8 cellular contexts compared by ENCODE assay signal in genomic region chr15:62071711-62072308, GRCh38. TPM values are rescaled to one million over a fixed set of nuclear protein-coding genes. Genes with fewer than 3 reads are reported as not detected.
DNase-seq lines count a peak whose midpoint lies in the region; ATAC-seq and TF ChIP-seq lines count a peak whose summit lies in the region.

No MANE protein-coding gene starts in this region.

- peak; percentile 35 for TF ChIP-seq CTCF in Calu3 (IDR thresholded peaks at IDR 0.05; ENCODE audit: unreplicated experiment)
- peak; percentile 58 for TF ChIP-seq CTCF in SU-DHL-6 (IDR thresholded peaks at IDR 0.05; ENCODE audit: insufficient read depth, low read length, poor library complexity, severe bottlenecking)
- peak; percentile 48 to 77 (median 68) for TF ChIP-seq CTCF in transverse colon (IDR thresholded peaks at IDR 0.05)

- H3K27ac ChIP-seq in SU-DHL-6 (ENCODE audit: low read depth, low read length) (no peak overlapping the region), transverse colon (no peak overlapping the region)

- H3K36me3 Mint-ChIP-seq in Calu3 (ENCODE audit: insufficient read depth, unreplicated experiment) = peaks cover 27% of the 10 kb centered on the region

- TF ChIP-seq POLR2A in transverse colon (IDR thresholded peaks at IDR 0.05) = no peak

- no peak for TF ChIP-seq EP300 in transverse colon (IDR thresholded peaks at IDR 0.05; ENCODE audit: low read depth)

- no peak overlapping the region for H3K27ac Mint-ChIP-seq in Calu3 (ENCODE audit: unreplicated experiment)

- H3K4me1 ChIP-seq in transverse colon = peaks cover 0 to 19% (median 14%) of the 10 kb centered on the region in 4 donors

- H4K20me1 ChIP-seq in SU-DHL-6 (ENCODE audit: low read depth, low read length) = no peaks in the 10 kb centered on the region

- ATAC-seq in HG03342 (IDR thresholded peaks at IDR 0.05; ENCODE audit: unreplicated experiment) = no peak

- H3K27me3 Mint-ChIP-seq in Calu3 (ENCODE audit: unreplicated experiment) = no peaks in the 10 kb centered on the region

- intact Hi-C loops in Calu3 (cut with micrococcal nuclease; ENCODE audit: unreplicated experiment) (loop anchor here (2.0 to 5.0 kb wide), 3 partner anchors 71 to 193 kb away; no protein-coding TSS in a partner anchor), transverse colon (cut with DNase I; ENCODE audit: low total_unique reads) (loop anchor here (10.0 kb wide), 1 partner anchor 233 kb away; no protein-coding TSS in a partner anchor)

- H3K9me2 ChIP-seq in SU-DHL-6 (replicated peaks; ENCODE audit: insufficient read depth, low read length) = no peaks in the 10 kb centered on the region

- in situ Hi-C loops in transverse colon (cut with MboI; ENCODE audit: low pct_ligation_motif_present in 1 of 4, low pct_unique_long_range_greater_than_20kb in 1 of 4, low sequenced_read_pairs in 3 of 4) = loop anchor here in 1 of 4 donors (10.0 kb wide), 1 partner anchor 97 kb away; no protein-coding TSS in a partner anchor

- H3K9ac ChIP-seq in SU-DHL-6 (ENCODE audit: low read length) = no peak overlapping the region

- H3K9me3 ChIP-seq in SU-DHL-6 (ENCODE audit: insufficient read depth, low read length) (no peaks in the 10 kb centered on the region), transverse colon (no peaks in the 10 kb centered on the region)

- no peak overlapping the region for H3K4me3 Mint-ChIP-seq in Calu3 (ENCODE audit: low read depth, unreplicated experiment)

- H3K4me2 ChIP-seq in SU-DHL-6 (ENCODE audit: low read depth, low read length, poor library complexity, severe bottlenecking) = no peak overlapping the region

- H3K9me3 Mint-ChIP-seq in Calu3 (ENCODE audit: low read depth, unreplicated experiment) = no peaks in the 10 kb centered on the region

- no peak overlapping the region for H2AFZ ChIP-seq in SU-DHL-6 (ENCODE audit: low read depth, low read length, severe bottlenecking)

- H3K27me3 ChIP-seq in SU-DHL-6 (ENCODE audit: low read length) = no peaks in the 10 kb centered on the region
- H3K27me3 ChIP-seq in transverse colon = peaks cover 10% of the 10 kb centered on the region

- H3K4me1 Mint-ChIP-seq in Calu3 (ENCODE audit: low read depth, unreplicated experiment) = peaks cover 17% of the 10 kb centered on the region

- H3K4me3 ChIP-seq in SU-DHL-6 (ENCODE audit: insufficient read depth, low read length, poor library complexity, severe bottlenecking) (no peak overlapping the region), transverse colon (no peak overlapping the region)

- H3K79me2 ChIP-seq in SU-DHL-6 (ENCODE audit: insufficient read depth, low read length) = no peaks in the 10 kb centered on the region

- no peaks in the 10 kb centered on the region for H3F3A ChIP-seq in SU-DHL-6 (ENCODE audit: insufficient read depth)

- DNase-seq in Calu3 = no peak
- DNase-seq in HuH-7.5 (ENCODE audit: low spot score) = peak; percentile 17
- peak; percentile 33 for DNase-seq in germinal center (ENCODE audit: low spot score)
- no peak for DNase-seq in transverse colon
- DNase-seq in activated CD8-positive, alpha-beta memory T cell treated with anti-CD3 and anti-CD28 coated beads, Interleukin-2, amount 50 U/mL, for 48 hours = no peak
- DNase-seq in stimulated activated CD4-positive, alpha-beta T cell treated with anti-CD3 and anti-CD28 coated beads, Interleukin-2, amount 100 ng/mL, for 48 hours = no peak

- no peaks in the 10 kb centered on the region for H3K36me3 ChIP-seq in SU-DHL-6 (ENCODE audit: low read length)
- H3K36me3 ChIP-seq in transverse colon = no peaks in the 10 kb centered on the region

- no TSS peak for BruUV-seq in Calu3 (replicated peaks; lab: Mats Ljungman, UMichigan)

- CTCF ChIA-PET in Calu3 (lab: Charles Lee) = interaction anchor here (0.6 to 1.3 kb wide), 4 partner anchors 53 to 1161 kb away, joined by 3 to 5 read pairs (median 4); no protein-coding TSS in a partner anchor

RNA-seq across cellular contexts. Expression of gene C2CD4A, which starts 5.0 kb away (rescaled TPM):
- total RNA-seq in Calu3 (2022) (17.1 and 17.6 TPM in 2 replicates), transverse colon (1 to 10 TPM in 1 of 4 donors, under 1 TPM in 3; 0.14 to 2.8 (median 0.77) TPM)

RNA-seq across cellular contexts. Expression of gene VPS13C, which starts 11.6 kb away (rescaled TPM):
- total RNA-seq in Calu3 (2022) = 99.9 and 101 TPM in 2 replicates
- 100 to 1,000 TPM in 1 of 4 donors, 10 to 100 TPM in 3; 48.3 to 105 (median 73.2) TPM for total RNA-seq in transverse colon

Comparison
In these comparisons a context has a peak if more than half of its experiments do, and no peak if none do; other contexts are left out.
1. DNase-seq: peak in HuH-7.5 (single experiment) and germinal center (single experiment); none in Calu3 (single experiment), transverse colon (single experiment), activated CD8-positive, alpha-beta memory T cell treated with anti-CD3 and anti-CD28 coated beads, Interleukin-2, amount 50 U/mL, for 48 hours (single experiment) and stimulated activated CD4-positive, alpha-beta T cell treated with anti-CD3 and anti-CD28 coated beads, Interleukin-2, amount 100 ng/mL, for 48 hours (0 of 2).
2. Peak in every context shown above with its lines, with median percentiles within 50 percentile points of each other: CTCF ChIP-seq.